Comparison of ENCODE assay signal across 15 cellular contexts in genomic region chr4:166662266-166662843, GRCh38.
DNase-seq lines count a peak whose midpoint lies in the region; ATAC-seq and TF ChIP-seq lines count a peak whose summit lies in the region.
"Had no signal": no experiment of that assay in that cellular context is flagged by ENCODE, and none has a peak within 500 bp of the region (broad histone marks: within the 10 kb centered on the region; RNA-seq: fewer than 3 reads in every experiment).

No MANE protein-coding gene starts in this region.

- CTCF ChIA-PET in RWPE1 (lab: Yijun Ruan, JAX): no interaction called here

- DNase-seq in NCI-H748 (lab: John Stamatoyannopoulos, UW; ENCODE audit: unreplicated experiment) (peak; percentile 29), SK-N-DZ (ENCODE audit: low spot score) (no peak), RWPE1 (ENCODE audit: low spot score) (no peak), DMS153 (lab: John Stamatoyannopoulos, UW) (no peak)
- no peak for DNase-seq in activated CD8-positive, alpha-beta memory T cell treated with anti-CD3 and anti-CD28 coated beads, Interleukin-2, amount 50 U/mL, for 4 hours
- DNase-seq: AML-193, anterior cingulate cortex, NCI-H345, SW 1271 had no signal

- no peak overlapping the region for H3K27ac ChIP-seq in RWPE1
- H3K27ac ChIP-seq: epithelial cell of prostate, neutrophil, suprapubic skin had no signal

- ATAC-seq in GM18502 (IDR thresholded peaks at IDR 0.05; ENCODE audit: poor library complexity, unreplicated experiment) (peak; percentile 93), GM21360 (IDR thresholded peaks at IDR 0.05; ENCODE audit: unreplicated experiment) (peak; percentile 95), HG02973 (IDR thresholded peaks at IDR 0.05; ENCODE audit: unreplicated experiment) (peak; percentile 95)

- no peak for TF ChIP-seq CTCF in RWPE1 (conservative IDR thresholded peaks at IDR 0.05; ENCODE audit: low read depth)

- POLR2A ChIA-PET in RWPE1 (lab: Yijun Ruan, JAX; ENCODE audit: low non-redundant PET): no interaction called here
